ENCODE assay signal across 15 cellular contexts in the genomic region with DNA sequence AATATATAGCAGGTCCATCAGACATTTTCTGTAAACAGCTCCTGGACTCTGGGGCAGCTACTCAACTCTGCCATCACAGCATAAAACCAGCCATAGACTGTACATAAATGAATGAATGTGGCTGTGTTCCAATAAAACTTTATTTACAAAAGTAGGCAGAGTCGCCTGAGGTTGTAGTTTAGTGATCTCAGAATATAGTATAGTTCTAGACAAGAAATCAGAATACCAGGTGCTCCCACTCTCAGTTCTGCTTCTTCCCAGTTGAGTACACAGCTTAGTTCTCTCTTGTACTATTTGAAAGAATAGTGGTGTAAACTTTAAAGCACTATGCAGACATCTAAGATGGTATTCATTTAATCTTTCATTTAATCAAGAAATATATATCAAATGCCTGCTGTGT. TPM values are rescaled to one million over a fixed set of nuclear protein-coding genes. Genes with fewer than 3 reads are reported as not detected.
DNase-seq lines count a peak whose midpoint lies in the region; ATAC-seq, FAIRE-seq and TF ChIP-seq lines count a peak whose summit lies in the region.
"Had no signal": no experiment of that assay in that cellular context is flagged by ENCODE, and none has a peak within 500 bp of the region (broad histone marks: within the 10 kb centered on the region; RNA-seq: fewer than 3 reads in every experiment).

No MANE protein-coding gene starts in this region.

- H3K4me3 Mint-ChIP-seq in activated CD4-positive, alpha-beta T cell treated with anti-CD3 and anti-CD28 coated beads, Interleukin-2, amount 10 ng/mL, durations not matched to agents 7 days and 5 days = no peak overlapping the region
- H3K4me3 Mint-ChIP-seq in activated CD4-positive, alpha-beta memory T cell treated with anti-CD3 and anti-CD28 coated beads for 36 hours = no peak overlapping the region

- peak overlapping the region; percentile 28 for H3K27ac Mint-ChIP-seq in activated CD4-positive, alpha-beta T cell treated with anti-CD3 and anti-CD28 coated beads, Interleukin-2, amount 10 ng/mL, durations not matched to agents 7 days and 5 days
- H3K27ac Mint-ChIP-seq in activated CD4-positive, alpha-beta memory T cell treated with anti-CD3 and anti-CD28 coated beads for 36 hours = peak overlapping the region; percentile 77

- peaks cover 63% of the 10 kb centered on the region for H3K36me3 Mint-ChIP-seq in activated CD4-positive, alpha-beta T cell treated with anti-CD3 and anti-CD28 coated beads, Interleukin-2, amount 10 ng/mL, durations not matched to agents 7 days and 5 days (ENCODE audit: low read depth)
- H3K36me3 Mint-ChIP-seq in activated CD4-positive, alpha-beta memory T cell treated with anti-CD3 and anti-CD28 coated beads for 36 hours = peaks cover 5% of the 10 kb centered on the region

- H3K27me3 ChIP-seq in spleen (replicated peaks in 1 of 7) (no peaks in the 10 kb centered on the region), MG63 (no peaks in the 10 kb centered on the region)
- H3K27me3 ChIP-seq: tibial artery had no signal

- ATAC-seq in HG02884 (IDR thresholded peaks at IDR 0.05; ENCODE audit: unreplicated experiment) = peak; percentile 64
- ATAC-seq: sciatic nerve had no signal

- H3K4me3 ChIP-seq in spleen = no peak overlapping the region
- H3K4me3 ChIP-seq in kidney (ENCODE audit: low read length in 2 of 2) = no peak overlapping the region
- no peak overlapping the region for H3K4me3 ChIP-seq in MG63
- H3K4me3 ChIP-seq: tibial artery had no signal

- H3K9me3 ChIP-seq in spleen = no peaks in the 10 kb centered on the region
- H3K9me3 ChIP-seq in kidney (ENCODE audit: control insufficient read depth in 1 of 2, low read length in 2 of 2) = no peaks in the 10 kb centered on the region
- no peaks in the 10 kb centered on the region for H3K9me3 ChIP-seq in MG63
- H3K9me3 ChIP-seq: tibial artery had no signal

- intact Hi-C loops in activated CD4-positive, alpha-beta memory T cell treated with anti-CD3 and anti-CD28 coated beads for 36 hours (cut with micrococcal nuclease) = loop anchor here (1.0 to 10.0 kb wide), 5 partner anchors 9 to 408 kb away; no protein-coding TSS in a partner anchor
- intact Hi-C loops in spleen (cut with DNase I; ENCODE audit: low total_unique reads) (no loop called here), kidney (cut with DNase I) (no loop called here)

- no peak overlapping the region for H3K9ac ChIP-seq in kidney (ENCODE audit: low read length in 2 of 2)

- no peak for DNase-seq in activated CD4-positive, alpha-beta T cell treated with anti-CD3 and anti-CD28 coated beads, Interleukin-2, amount 10 ng/mL, durations not matched to agents 7 days and 5 days
- no peak for DNase-seq in activated CD4-positive, alpha-beta T cell treated with anti-CD3 and anti-CD28 coated beads for 4 hours
- DNase-seq in activated CD4-positive, alpha-beta memory T cell treated with anti-CD3 and anti-CD28 coated beads for 36 hours = no peak
- no peak for DNase-seq in spleen
- DNase-seq in GM19239 (ENCODE audit: insufficient read length, low spot score) = no peak
- no peak for DNase-seq in kidney
- no peak for DNase-seq in MG63
- DNase-seq: activated CD4-positive, CD25-positive, alpha-beta regulatory T cell; DMS53; NCI-H524 treated with DMSO at 0.1 percent for 48 hours; tibial artery had no signal

- H3K4me1 ChIP-seq in spleen (peaks cover 27 to 79% (median 56%) of the 10 kb centered on the region in 6 donors), kidney (ENCODE audit: control insufficient read depth in 1 of 2, insufficient read depth in 1 of 2, low read depth in 1 of 2, low read length in 2 of 2) (peaks cover 3 to 8% of the 10 kb centered on the region in 2 donors)

- H3K4me1 Mint-ChIP-seq in activated CD4-positive, alpha-beta T cell treated with anti-CD3 and anti-CD28 coated beads, Interleukin-2, amount 10 ng/mL, durations not matched to agents 7 days and 5 days = peaks cover 67% of the 10 kb centered on the region
- H3K4me1 Mint-ChIP-seq in activated CD4-positive, alpha-beta memory T cell treated with anti-CD3 and anti-CD28 coated beads for 36 hours (ENCODE audit: low read depth) = peaks cover 68% of the 10 kb centered on the region

- no peak for FAIRE-seq in GM19239 (lab: Jason Lieb, UNC)
- no peak for FAIRE-seq in kidney (lab: Jason Lieb, UNC)

- H3K27me3 Mint-ChIP-seq in activated CD4-positive, alpha-beta T cell treated with anti-CD3 and anti-CD28 coated beads, Interleukin-2, amount 10 ng/mL, durations not matched to agents 7 days and 5 days = no peaks in the 10 kb centered on the region
- no peaks in the 10 kb centered on the region for H3K27me3 Mint-ChIP-seq in activated CD4-positive, alpha-beta memory T cell treated with anti-CD3 and anti-CD28 coated beads for 36 hours

- H3K36me3 ChIP-seq in spleen (no peaks in the 10 kb centered on the region), kidney (ENCODE audit: control insufficient read depth in 1 of 2, insufficient read depth in 2 of 2, low read length in 2 of 2) (no peaks in the 10 kb centered on the region), MG63 (no peaks in the 10 kb centered on the region)
- H3K36me3 ChIP-seq: tibial artery had no signal

- WGBS in spleen, 5 donors = 66 to 79% (median 70%) methylated on average over 1 of the region's 1 CpG

- TF ChIP-seq POLR2A in spleen (IDR thresholded peaks at IDR 0.05) = no peak

- POLR2A ChIA-PET in activated CD4-positive, alpha-beta T cell treated with anti-CD3 and anti-CD28 coated beads, Interleukin-2, amount 10 ng/mL, durations not matched to agents 7 days and 5 days (lab: Charles Lee) = no interaction called here
- POLR2A ChIA-PET in activated CD4-positive, alpha-beta memory T cell treated with anti-CD3 and anti-CD28 coated beads for 36 hours (lab: Charles Lee) = interaction anchor here (1.5 kb wide), 1 partner anchor 87 kb away, joined by 4 read pairs; a partner anchor contains a TSS

- H3K27ac ChIP-seq in spleen (peak overlapping the region in 6 of 8 donors; percentile 43 to 79 (median 70)), kidney (ENCODE audit: low read depth in 2 of 2, low read length in 2 of 2) (no peak overlapping the region)
- H3K27ac ChIP-seq: tibial artery had no signal

- CTCF ChIA-PET in activated CD4-positive, alpha-beta T cell treated with anti-CD3 and anti-CD28 coated beads, Interleukin-2, amount 10 ng/mL, durations not matched to agents 7 days and 5 days (lab: Charles Lee) = no interaction called here
- CTCF ChIA-PET in activated CD4-positive, alpha-beta memory T cell treated with anti-CD3 and anti-CD28 coated beads for 36 hours (lab: Charles Lee) = interaction anchor here (0.6 to 1.4 kb wide), 4 partner anchors 13 to 212 kb away, joined by 3 to 7 read pairs (median 4); a partner anchor contains a TSS

- H3K9me3 Mint-ChIP-seq in activated CD4-positive, alpha-beta T cell treated with anti-CD3 and anti-CD28 coated beads, Interleukin-2, amount 10 ng/mL, durations not matched to agents 7 days and 5 days = peaks cover 31% of the 10 kb centered on the region
- H3K9me3 Mint-ChIP-seq in activated CD4-positive, alpha-beta memory T cell treated with anti-CD3 and anti-CD28 coated beads for 36 hours = peaks cover 5% of the 10 kb centered on the region

- TF ChIP-seq CTCF in spleen (IDR thresholded peaks at IDR 0.05 in 8 of 11, conservative IDR thresholded peaks at IDR 0.05 in 3 of 11) (no peak), kidney (IDR thresholded peaks at IDR 0.05; ENCODE audit: borderline replicate concordance, extremely low read depth, insufficient read depth) (no peak)

RNA-seq across cellular contexts. Expression of a gene that starts 37.2 kb away (rescaled TPM):
- 10 to 100 TPM; 76.2 to 88.8 TPM for total RNA-seq in activated CD4-positive, alpha-beta T cell treated with anti-CD3 and anti-CD28 coated beads, Interleukin-2, amount 10 ng/mL, durations not matched to agents 7 days and 5 days
- 10 to 100 TPM; 37.9 to 38.7 TPM for total RNA-seq in activated CD4-positive, alpha-beta memory T cell treated with anti-CD3 and anti-CD28 coated beads for 36 hours
- total RNA-seq in spleen (10 to 100 TPM in 5 of 7 donors, 1 to 10 TPM in 2; 7.1 to 42.7 (median 19.2) TPM), kidney (5.0 TPM)
- polyA plus RNA-seq in spleen (10 to 100 TPM in 2 of 3 donors, 1 to 10 TPM in 1; 4.8 to 16.0 (median 10.2) TPM), kidney (ENCODE audit: insufficient read depth, low read depth, low replicate concordance) (0.43 TPM)
- not detected in 2 replicates for total RNA-seq in MG63 (2014; rRNA removed; shearing (Covaris generic); ENCODE audit: low replicate concordance)
- total RNA-seq: A673, MCF 10A had no signal

Comparison
In these comparisons a context has a peak if more than half of its experiments do, and no peak if none do; other contexts are left out.
1. H3K27ac ChIP-seq: peak in spleen (6 of 8); none in kidney (0 of 2).